Comparison of ENCODE assay signal across 8 cellular contexts in genomic region chr20:36862857-36863668, GRCh38. TPM values are rescaled to one million over a fixed set of nuclear protein-coding genes. Genes with fewer than 3 reads are reported as not detected.
A peak's percentile ranks its signal among the peaks of the same experiment; 100 is the strongest.
DNase-seq lines count a peak whose midpoint lies in the region; ATAC-seq and TF ChIP-seq lines count a peak whose summit lies in the region.

No MANE protein-coding gene starts in this region.

- H3K4me1 ChIP-seq in HAP-1 (peaks cover 18% of the 10 kb centered on the region), PC-9 (replicated peaks; ENCODE audit: insufficient read depth) (0 out of 2 replicates have a peak, but pooled peaks cover 12% of the 10 kb centered on the region)

- peaks cover 17 to 30% (median 24%) of the 10 kb centered on the region in 3 donors for H3K27me3 Mint-ChIP-seq in CD14-positive monocyte (ENCODE audit: low read depth in 3 of 3)

- CTCF ChIA-PET in PC-9 (lab: Charles Lee): interaction anchor here (0.6 to 1.5 kb wide), 11 partner anchors 27 to 398 kb away, joined by 3 to 6 read pairs (median 3); no protein-coding TSS in a partner anchor

- H3K27ac Mint-ChIP-seq in CD14-positive monocyte: no peak overlapping the region

- H3K27me3 ChIP-seq in HAP-1 (ENCODE audit: low read depth) (no peaks in the 10 kb centered on the region), PC-9 (ENCODE audit: insufficient read depth, low read depth) (no peaks in the 10 kb centered on the region)

- peaks cover 12 to 20% of the 10 kb centered on the region in 2 donors for H3K36me3 Mint-ChIP-seq in CD14-positive monocyte

- H3K9me3 Mint-ChIP-seq in CD14-positive monocyte: peaks cover 0 to 2% (median 0%) of the 10 kb centered on the region in 7 donors

- H3K4me3 ChIP-seq in HAP-1 (peak overlapping the region; percentile 67), PC-9 (peak overlapping the region; percentile 54; the same call in 1 of the 2 replicates)

- H3K4me3 Mint-ChIP-seq in CD14-positive monocyte: peak overlapping the region in 1 of 2 donors; percentile 6

- no peaks in the 10 kb centered on the region for H3K9me2 ChIP-seq in PC-9 (ENCODE audit: insufficient read depth)

- no peak for DNase-seq in HAP-1 (ENCODE audit: low spot score in 2 of 2)
- no peak for DNase-seq in PC-9
- peak; percentile 56 for DNase-seq in left cardiac atrium
- DNase-seq in stimulated activated naive CD8-positive, alpha-beta T cell treated with anti-CD3 and anti-CD28 coated beads, Interleukin-15, Interleukin-2, amounts not matched to agents 100 U/mL and 50 U/mL, for 24 hours: no peak
- no peak for DNase-seq in GDM1 (lab: John Stamatoyannopoulos, UW)
- DNase-seq in CD14-positive monocyte (ENCODE audit: low spot score): no peak
- DNase-seq in Kasumi-1 (lab: John Stamatoyannopoulos, UW): no peak

- peak; percentile 50 for ATAC-seq in GM18511 (IDR thresholded peaks at IDR 0.05; ENCODE audit: unreplicated experiment)
- peak in 1 of 2 donors; percentile 1 for ATAC-seq in left cardiac atrium
- ATAC-seq in stimulated activated naive CD8-positive, alpha-beta T cell treated with anti-CD3 and anti-CD28 coated beads, Interleukin-15, Interleukin-2, amounts not matched to agents 100 U/mL and 50 U/mL, for 24 hours: peak; percentile 53

- no peaks in the 10 kb centered on the region; the same call in 1 of the 2 replicates for H4K20me1 ChIP-seq in PC-9 (ENCODE audit: insufficient read depth)

- TF ChIP-seq CTCF in PC-9 (conservative IDR thresholded peaks at IDR 0.05): no peak
- TF ChIP-seq CTCF in CD14-positive monocyte (IDR thresholded peaks at IDR 0.05): no peak

- H3K4me1 Mint-ChIP-seq in CD14-positive monocyte: peaks cover 68% of the 10 kb centered on the region

- no peak overlapping the region for H3K27ac ChIP-seq in PC-9

- intact Hi-C loops in PC-9 (cut with micrococcal nuclease; ENCODE audit: unreplicated experiment): loop anchor here (1.0 kb wide), 3 partner anchors 55 to 90 kb away; partner anchors contain the start of gene DSN1
- intact Hi-C loops in left cardiac atrium (cut with DNase I): loop anchor here (10.0 kb wide), 1 partner anchor 88 kb away; the partner anchor contains the start of gene DSN1 (in 2 of the 2)
- intact Hi-C loops in CD14-positive monocyte (cut with micrococcal nuclease): loop anchor here (2.0 to 10.0 kb wide), 4 partner anchors 26 to 248 kb away; partner anchors contain the start of gene DSN1 (in 1 of the 2)

- in situ Hi-C loops in HAP-1 (cut with MboI; ENCODE audit: low sequenced_read_pairs): no loop called here

- POLR2A ChIA-PET in PC-9 (lab: Charles Lee; ENCODE audit: unreplicated experiment): interaction anchor here (0.6 to 0.8 kb wide), 4 partner anchors 27 to 710 kb away, joined by 3 to 4 read pairs (median 3); no protein-coding TSS in a partner anchor

- H3K36me3 ChIP-seq in HAP-1 (replicated peaks) (peaks cover 12% of the 10 kb centered on the region), PC-9 (ENCODE audit: low read depth) (no peaks in the 10 kb centered on the region)

- peak overlapping the region; percentile 66; the same call in 1 of the 2 replicates for H3K4me2 ChIP-seq in PC-9

- no peak overlapping the region for H2AFZ ChIP-seq in PC-9

- H3F3A ChIP-seq in PC-9 (ENCODE audit: insufficient read depth, low read depth): peaks cover 13% of the 10 kb centered on the region; the same call in 1 of the 2 replicates

- H3K79me2 ChIP-seq in PC-9 (ENCODE audit: low read depth): no peaks in the 10 kb centered on the region

- H3K9me3 ChIP-seq in HAP-1: no peaks in the 10 kb centered on the region
- H3K9me3 ChIP-seq in PC-9 (ENCODE audit: insufficient read depth, low read depth): no peaks in the 10 kb centered on the region

- BruUV-seq in PC-9 (replicated peaks; lab: Mats Ljungman, UMichigan): no TSS peak

RNA-seq across cellular contexts. Expression of gene TLDC2, which starts 12.9 kb away (rescaled TPM):
- total RNA-seq in PC-9 (2021): not detected in 2 replicates
- under 1 TPM in 1 of 2 donors, not detected in 1; 0.18 TPM for total RNA-seq in left cardiac atrium
- polyA plus RNA-seq in CD14-positive monocyte: not detected
